19 cellular contexts compared by ENCODE assay signal in genomic region chr11:7787239-7787638, GRCh38. TPM values are rescaled to one million over a fixed set of nuclear protein-coding genes. Genes with fewer than 3 reads are reported as not detected.
DNase-seq lines count a peak whose midpoint lies in the region; ATAC-seq and TF ChIP-seq lines count a peak whose summit lies in the region.
"Had no signal": no experiment of that assay in that cellular context is flagged by ENCODE, and none has a peak within 500 bp of the region (broad histone marks: within the 10 kb centered on the region; RNA-seq: fewer than 3 reads in every experiment).

No MANE protein-coding gene starts in this region.

- H3K27ac Mint-ChIP-seq in CD14-positive monocyte, result no peak overlapping the region

- peaks cover 0 to 19% of the 10 kb centered on the region in 2 donors for H3K9me3 ChIP-seq in left lung
- H3K9me3 ChIP-seq: A549, Caco-2, transverse colon had no signal

- intact Hi-C loops in CD14-positive monocyte (cut with micrococcal nuclease) (no loop called here), left lung (cut with DNase I) (no loop called here)

- H3K27me3 ChIP-seq in left lung, result no peaks in the 10 kb centered on the region
- H3K27me3 ChIP-seq: cardiac muscle cell, transverse colon had no signal

- H3K4me3 ChIP-seq in left lung, result no peak overlapping the region
- H3K4me3 ChIP-seq: A549, cardiac muscle cell, transverse colon had no signal

- H3K4me1 Mint-ChIP-seq in CD14-positive monocyte, result no peaks in the 10 kb centered on the region

- ATAC-seq in GM18498 (IDR thresholded peaks at IDR 0.05; ENCODE audit: unreplicated experiment), result peak; percentile 100
- peak; percentile 83 for ATAC-seq in GM19397 (IDR thresholded peaks at IDR 0.05; ENCODE audit: unreplicated experiment)
- ATAC-seq in HG02642 (IDR thresholded peaks at IDR 0.05; ENCODE audit: poor library complexity, unreplicated experiment), result peak; percentile 79
- peak; percentile 100 for ATAC-seq in HG03342 (IDR thresholded peaks at IDR 0.05; ENCODE audit: unreplicated experiment)
- ATAC-seq in left lung, result no peak
- ATAC-seq: A549, Panc1 had no signal

- DNase-seq in CD14-positive monocyte (ENCODE audit: low spot score) (no peak), left lung (no peak)
- DNase-seq in stimulated activated naive CD4-positive, alpha-beta T cell treated with Interleukin-2 at 50 U/mL for 16 hours (lab: John Stamatoyannopoulos, UW), result no peak
- DNase-seq in stimulated activated CD4-positive, alpha-beta T cell treated with anti-CD3 and anti-CD28 coated beads, Interleukin-1b, Interleukin-23, amount 100 ng/mL, for 48 hours, result no peak
- DNase-seq: activated CD4-positive, alpha-beta T cell treated with anti-CD3 and anti-CD28 coated beads, Interleukin-2, amount 50 U/mL, for 1 hour; activated effector memory CD4-positive, alpha-beta T cell treated with anti-CD3 and anti-CD28 coated beads, Interleukin-2, amount 50 U/mL, for 16 hours; Caco-2; erythroblast; transverse colon had no signal

- TF ChIP-seq CTCF in CD14-positive monocyte (IDR thresholded peaks at IDR 0.05), result no peak
- TF ChIP-seq CTCF in left lung (IDR thresholded peaks at IDR 0.05), result no peak

- H3K27me3 Mint-ChIP-seq in CD14-positive monocyte (ENCODE audit: low read depth in 3 of 3), result no peaks in the 10 kb centered on the region

- H3K27ac ChIP-seq in left lung, result no peak overlapping the region
- H3K27ac ChIP-seq: A549, cardiac muscle cell, transverse colon had no signal

- no peaks in the 10 kb centered on the region for H3K36me3 Mint-ChIP-seq in CD14-positive monocyte

- no peaks in the 10 kb centered on the region for H3K36me3 ChIP-seq in left lung
- H3K36me3 ChIP-seq: cardiac muscle cell, transverse colon had no signal

- H3K9me3 Mint-ChIP-seq in CD14-positive monocyte, result peaks cover 0 to 27% (median 8%) of the 10 kb centered on the region in 7 donors

- no peak overlapping the region for H3K4me3 Mint-ChIP-seq in CD14-positive monocyte

- H3K4me1 ChIP-seq in left lung, result no peaks in the 10 kb centered on the region
- H3K4me1 ChIP-seq: A549, Caco-2, transverse colon had no signal

RNA-seq across cellular contexts. Expression of gene OR5P2, which starts 9.5 kb away (rescaled TPM):
- not detected for polyA plus RNA-seq in CD14-positive monocyte
- 1 to 10 TPM in 1 of 2 donors, under 1 TPM in 1; 0.52 to 2.3 TPM for total RNA-seq in left lung
- total RNA-seq: Caco-2; cardiac muscle cell; lung microvascular endothelial cell; skeletal muscle tissue; T-helper 1 cell treated with Interleukin-12 subunit alpha and Interleukin-12 subunit beta and Interleukin-4 antibody, amounts not matched to agents 30 ng/mL and 1 ng/mL, for 36 hours; transverse colon had no signal
- polyA plus RNA-seq: A549, cardiac muscle cell had no signal

RNA-seq across cellular contexts. Expression of gene OR5P3, which starts 43.4 kb away (rescaled TPM):
- not detected for polyA plus RNA-seq in CD14-positive monocyte
- total RNA-seq in left lung, result 1 to 10 TPM in 1 of 2 donors, not detected in 1; 2.9 TPM
- total RNA-seq: Caco-2; cardiac muscle cell; lung microvascular endothelial cell; skeletal muscle tissue; T-helper 1 cell treated with Interleukin-12 subunit alpha and Interleukin-12 subunit beta and Interleukin-4 antibody, amounts not matched to agents 30 ng/mL and 1 ng/mL, for 36 hours; transverse colon had no signal
- polyA plus RNA-seq: A549, cardiac muscle cell had no signal
